19 cellular contexts compared by ENCODE assay signal in genomic region chr7:98472391-98473002, GRCh38.
DNase-seq lines count a peak whose midpoint lies in the region; TF ChIP-seq lines count a peak whose summit lies in the region.
"Had no signal": no experiment of that assay in that cellular context is flagged by ENCODE, and none has a peak within 500 bp of the region (broad histone marks: within the 10 kb centered on the region; RNA-seq: fewer than 3 reads in every experiment).

No MANE protein-coding gene starts in this region.

- H3K27me3 Mint-ChIP-seq in glutamatergic neuron (ENCODE audit: unreplicated experiment), result no peaks in the 10 kb centered on the region
- peaks cover 21% of the 10 kb centered on the region for H3K27me3 Mint-ChIP-seq in activated naive CD4-positive, alpha-beta T cell treated with anti-CD3 and anti-CD28 coated beads, Interleukin-2, amount 10 ng/mL, durations not matched to agents 7 days and 5 days

- no peak overlapping the region for H3K4me3 Mint-ChIP-seq in glutamatergic neuron (ENCODE audit: unreplicated experiment)
- no peak overlapping the region for H3K4me3 Mint-ChIP-seq in activated naive CD4-positive, alpha-beta T cell treated with anti-CD3 and anti-CD28 coated beads, Interleukin-2, amount 10 ng/mL, durations not matched to agents 7 days and 5 days
- H3K4me3 Mint-ChIP-seq: CD14-positive monocyte had no signal

- CTCF ChIA-PET in activated naive CD4-positive, alpha-beta T cell treated with anti-CD3 and anti-CD28 coated beads, Interleukin-2, amount 10 ng/mL, durations not matched to agents 7 days and 5 days (lab: Charles Lee), result no interaction called here

- intact Hi-C loops in colonic mucosa (cut with DNase I), result no loop called here

- no peaks in the 10 kb centered on the region for H3K4me1 ChIP-seq in colonic mucosa

- peaks cover 4% of the 10 kb centered on the region for H3K9me3 Mint-ChIP-seq in glutamatergic neuron (ENCODE audit: unreplicated experiment)
- H3K9me3 Mint-ChIP-seq in activated naive CD4-positive, alpha-beta T cell treated with anti-CD3 and anti-CD28 coated beads, Interleukin-2, amount 10 ng/mL, durations not matched to agents 7 days and 5 days, result peaks cover 4% of the 10 kb centered on the region

- H3K4me3 ChIP-seq in colonic mucosa, result no peak overlapping the region

- peak overlapping the region; percentile 41 for H3K27ac Mint-ChIP-seq in glutamatergic neuron (ENCODE audit: unreplicated experiment)
- H3K27ac Mint-ChIP-seq in activated naive CD4-positive, alpha-beta T cell treated with anti-CD3 and anti-CD28 coated beads, Interleukin-2, amount 10 ng/mL, durations not matched to agents 7 days and 5 days, result no peak overlapping the region
- H3K27ac Mint-ChIP-seq: CD14-positive monocyte had no signal

- H3K27ac ChIP-seq in colonic mucosa, result no peak overlapping the region
- H3K27ac ChIP-seq: 22Rv1, HL-60 had no signal

- H3K27me3 ChIP-seq in colonic mucosa, result no peaks in the 10 kb centered on the region

- DNase-seq in NCI-H187 (lab: John Stamatoyannopoulos, UW) (peak; percentile 13 to 34), NCI-H187 treated with DMSO at 0.1 percent for 48 hours (lab: John Stamatoyannopoulos, UW) (no peak), NCI-H2171 (lab: John Stamatoyannopoulos, UW) (peak; percentile 81), glutamatergic neuron (no peak), ecto neural progenitor cell (ENCODE audit: low spot score) (no peak), activated gamma-delta T cell treated with Interleukin-2 at 50 U/mL for 16 hours (no peak), colonic mucosa (no peak)
- no peak for DNase-seq in activated naive CD4-positive, alpha-beta T cell treated with anti-CD3 and anti-CD28 coated beads, Interleukin-2, amount 10 ng/mL, durations not matched to agents 7 days and 5 days
- DNase-seq: AML-193, DMS153, IMR-90, Karpas-422, NCI-H1092, NCI-H1436 treated with DMSO at 0.1 percent for 48 hours, NCI-H2081, Right ventricle myocardium superior had no signal

- no peaks in the 10 kb centered on the region for H3K36me3 Mint-ChIP-seq in glutamatergic neuron (ENCODE audit: unreplicated experiment)
- H3K36me3 Mint-ChIP-seq in activated naive CD4-positive, alpha-beta T cell treated with anti-CD3 and anti-CD28 coated beads, Interleukin-2, amount 10 ng/mL, durations not matched to agents 7 days and 5 days, result no peaks in the 10 kb centered on the region
- H3K36me3 Mint-ChIP-seq: CD14-positive monocyte had no signal

- no peaks in the 10 kb centered on the region for H3K9me3 ChIP-seq in colonic mucosa

- H3K9ac ChIP-seq in colonic mucosa (ENCODE audit: low read depth in 2 of 2, low read length in 2 of 2), result no peak overlapping the region

- peaks cover 13% of the 10 kb centered on the region for H3K4me1 Mint-ChIP-seq in glutamatergic neuron (ENCODE audit: low read depth, unreplicated experiment)
- no peaks in the 10 kb centered on the region for H3K4me1 Mint-ChIP-seq in activated naive CD4-positive, alpha-beta T cell treated with anti-CD3 and anti-CD28 coated beads, Interleukin-2, amount 10 ng/mL, durations not matched to agents 7 days and 5 days

- no peaks in the 10 kb centered on the region for H3K36me3 ChIP-seq in colonic mucosa

- TF ChIP-seq CTCF in glutamatergic neuron (IDR thresholded peaks at IDR 0.05; ENCODE audit: partially characterized antibody, unreplicated experiment) (no peak), colonic mucosa (IDR thresholded peaks at IDR 0.05) (no peak)

Comparison
In these comparisons a context has a peak if more than half of its experiments do, and no peak if none do; other contexts are left out.
1. DNase-seq: peak in NCI-H187 (2 of 2) and NCI-H2171 (single experiment); none in NCI-H187 treated with DMSO at 0.1 percent for 48 hours (single experiment), glutamatergic neuron (single experiment), ecto neural progenitor cell (single experiment), activated gamma-delta T cell treated with Interleukin-2 at 50 U/mL for 16 hours (single experiment), activated naive CD4-positive, alpha-beta T cell treated with anti-CD3 and anti-CD28 coated beads, Interleukin-2, amount 10 ng/mL, durations not matched to agents 7 days and 5 days (single experiment) and colonic mucosa (single experiment).